Comparison of ENCODE assay signal across 36 cellular contexts in genomic region chr1:117579221-117579906, GRCh38. TPM values are rescaled to one million over a fixed set of nuclear protein-coding genes. Genes with fewer than 3 reads are reported as not detected.
"Had no signal": no experiment of that assay in that cellular context is flagged by ENCODE, and none has a peak within 500 bp of the region (broad histone marks: within the 10 kb centered on the region; RNA-seq: fewer than 3 reads in every experiment).

No MANE protein-coding gene starts in this region.

- H3K27ac Mint-ChIP-seq: activated B cell treated with CpG ODN at 0.5 μM for 24 hours; activated CD4-positive, alpha-beta memory T cell treated with anti-CD3 and anti-CD28 coated beads for 36 hours; activated CD8-positive, alpha-beta memory T cell treated with anti-CD3 and anti-CD28 coated beads, Interleukin-2, amount 10 ng/mL, durations not matched to agents 7 days and 5 days; activated naive CD8-positive, alpha-beta T cell treated with anti-CD3 and anti-CD28 coated beads for 36 hours; activated T-helper 1 cell treated with anti-CD3 and anti-CD28 coated beads, Interleukin-12 subunit alpha, Interleukin-12 subunit beta, Interleukin-2, Interleukin-4 antibody, amounts not matched to agents 30 ng/mL and 10 ng/mL and 1 ng/mL, durations not matched to agents 14 hours and 24 hours and 36 hours; T-helper 1 cell treated with Interleukin-12 subunit alpha and Interleukin-12 subunit beta and Interleukin-4 antibody, amounts not matched to agents 30 μg/mL and 1 μg/mL, for 36 hours had no signal

- H3K36me3 Mint-ChIP-seq: activated CD4-positive, alpha-beta memory T cell treated with anti-CD3 and anti-CD28 coated beads for 36 hours; activated CD8-positive, alpha-beta memory T cell treated with anti-CD3 and anti-CD28 coated beads, Interleukin-2, amount 10 ng/mL, durations not matched to agents 7 days and 5 days; activated naive CD8-positive, alpha-beta T cell treated with anti-CD3 and anti-CD28 coated beads for 36 hours had no signal

- H3K27ac ChIP-seq: KMS-11, Peyer's patch, SJSA1, VCaP had no signal

- H3K4me1 ChIP-seq: Peyer's patch, SJSA1 had no signal

- ATAC-seq: activated CD8-positive, alpha-beta memory T cell treated with anti-CD3 and anti-CD28 coated beads, Interleukin-2, amount 10 ng/mL, durations not matched to agents 7 days and 5 days; activated T-cell treated with anti-CD3 and anti-CD28 coated beads, Interleukin-2, amount 50 U/mL, for 4 hours; PC-3 had no signal

- H3K27me3 Mint-ChIP-seq: activated B cell treated with CpG ODN at 0.5 μM for 24 hours; activated CD4-positive, alpha-beta memory T cell treated with anti-CD3 and anti-CD28 coated beads for 36 hours; activated CD8-positive, alpha-beta memory T cell treated with anti-CD3 and anti-CD28 coated beads, Interleukin-2, amount 10 ng/mL, durations not matched to agents 7 days and 5 days; activated naive CD8-positive, alpha-beta T cell treated with anti-CD3 and anti-CD28 coated beads for 36 hours had no signal

- H3K4me3 Mint-ChIP-seq: activated B cell treated with CpG ODN at 0.5 μM for 24 hours; activated CD4-positive, alpha-beta memory T cell treated with anti-CD3 and anti-CD28 coated beads for 36 hours; activated CD8-positive, alpha-beta memory T cell treated with anti-CD3 and anti-CD28 coated beads, Interleukin-2, amount 10 ng/mL, durations not matched to agents 7 days and 5 days; activated naive CD8-positive, alpha-beta T cell treated with anti-CD3 and anti-CD28 coated beads for 36 hours; activated T-cell treated with anti-CD3 and anti-CD28 coated beads, Interleukin-2, amount 50 U/mL, for 4 hours; activated T-helper 1 cell treated with anti-CD3 and anti-CD28 coated beads, Interleukin-12 subunit alpha, Interleukin-12 subunit beta, Interleukin-2, Interleukin-4 antibody, amounts not matched to agents 30 ng/mL and 10 ng/mL and 1 ng/mL, durations not matched to agents 14 hours and 24 hours and 36 hours; T-helper 1 cell treated with Interleukin-12 subunit alpha and Interleukin-12 subunit beta and Interleukin-4 antibody, amounts not matched to agents 30 μg/mL and 1 μg/mL, for 36 hours had no signal

- H3K36me3 ChIP-seq: Peyer's patch, SJSA1 had no signal

- H3K4me3 ChIP-seq: Peyer's patch, SJSA1 had no signal

- H3K27me3 ChIP-seq: Peyer's patch, SJSA1 had no signal

- H3K9me3 ChIP-seq: Peyer's patch, SJSA1, SK-N-SH had no signal

- H3K4me1 Mint-ChIP-seq: activated B cell treated with CpG ODN at 0.5 μM for 24 hours; activated CD8-positive, alpha-beta memory T cell treated with anti-CD3 and anti-CD28 coated beads, Interleukin-2, amount 10 ng/mL, durations not matched to agents 7 days and 5 days; activated naive CD8-positive, alpha-beta T cell treated with anti-CD3 and anti-CD28 coated beads for 36 hours had no signal

- DNase-seq: activated B cell treated with CpG ODN at 0.5 μM for 24 hours; activated CD4-positive, alpha-beta memory T cell treated with anti-CD3 and anti-CD28 coated beads for 36 hours; activated CD4-positive, alpha-beta T cell treated with anti-CD3 and anti-CD28 coated beads for 4 hours; activated CD4-positive, alpha-beta T cell treated with anti-CD3 and anti-CD28 coated beads, Interleukin-2, amount 50 U/mL, for 1 hour; activated CD4-positive, CD25-positive, alpha-beta regulatory T cell treated with anti-CD3 and anti-CD28 coated beads, Interleukin-2, amount 50 U/mL, for 72 hours; activated CD8-positive, alpha-beta memory T cell treated with anti-CD3 and anti-CD28 coated beads, Interleukin-2, amount 10 ng/mL, durations not matched to agents 7 days and 5 days; activated naive CD4-positive, alpha-beta T cell; activated naive CD4-positive, alpha-beta T cell treated with anti-CD3 and anti-CD28 coated beads, Interleukin-2, amount 50 U/mL, for 16 hours; activated naive CD8-positive, alpha-beta T cell treated with anti-CD3 and anti-CD28 coated beads for 36 hours; activated T-cell treated with anti-CD3 and anti-CD28 coated beads, Interleukin-2, amount 50 U/mL, for 4 hours; amniotic stem cell; aorta; MM.1S; NCI-H1092 treated with DMSO at 0.1 percent for 48 hours; NCI-H1417; NCI-H146; NCI-H187; NCI-H2029 treated with DMSO at 0.1 percent for 48 hours; NCI-H2107; NCI-H2171; NCI-H510A; NCI-H526; NCI-H748 treated with DMSO at 0.1 percent for 48 hours; NK-92 treated with Interleukin-12 subunit alpha and Interleukin-12 subunit beta, amount 100 ng/mL, for 24 hours; PC-3; RPMI8226; SHP77 treated with DMSO at 0.1 percent for 48 hours; SK-N-SH; T-helper 9 cell had no signal

- H3K9me3 Mint-ChIP-seq: activated B cell treated with CpG ODN at 0.5 μM for 24 hours; activated CD4-positive, alpha-beta memory T cell treated with anti-CD3 and anti-CD28 coated beads for 36 hours; activated naive CD8-positive, alpha-beta T cell treated with anti-CD3 and anti-CD28 coated beads for 36 hours; activated T-cell treated with anti-CD3 and anti-CD28 coated beads, Interleukin-2, amount 50 U/mL, for 4 hours; activated T-helper 1 cell treated with anti-CD3 and anti-CD28 coated beads, Interleukin-12 subunit alpha, Interleukin-12 subunit beta, Interleukin-2, Interleukin-4 antibody, amounts not matched to agents 30 ng/mL and 10 ng/mL and 1 ng/mL, durations not matched to agents 14 hours and 24 hours and 36 hours; T-helper 1 cell treated with Interleukin-12 subunit alpha and Interleukin-12 subunit beta and Interleukin-4 antibody, amounts not matched to agents 30 μg/mL and 1 μg/mL, for 36 hours had no signal

RNA-seq across cellular contexts. Expression of gene TENT5C, which starts 26.5 kb away (rescaled TPM):
- total RNA-seq: LHCN-M2 had no signal
